11 cellular contexts compared by ENCODE assay signal in the genomic region with DNA sequence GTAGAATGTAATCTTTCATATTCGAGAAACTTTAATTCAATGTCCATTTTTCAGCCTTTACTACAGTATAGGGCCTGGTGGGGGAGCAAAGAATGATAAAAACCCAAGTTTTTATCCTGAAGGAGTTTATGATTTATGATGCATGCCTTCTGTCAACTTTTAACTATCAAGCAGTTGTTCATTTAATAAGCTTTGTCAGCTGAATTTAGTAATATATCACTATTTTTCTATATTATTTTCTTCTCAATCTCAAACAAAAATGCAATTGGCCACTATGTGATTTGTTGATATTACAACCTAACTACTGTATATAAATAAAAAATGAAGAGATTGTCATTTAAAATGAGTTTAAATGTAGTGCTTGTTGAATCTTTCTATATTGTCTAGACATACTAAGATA. TPM values are rescaled to one million over a fixed set of nuclear protein-coding genes. Genes with fewer than 3 reads are reported as not detected.
A peak's percentile ranks its signal among the peaks of the same experiment; 100 is the strongest.
DNase-seq lines count a peak whose midpoint lies in the region; ATAC-seq and TF ChIP-seq lines count a peak whose summit lies in the region.
"Had no signal": no experiment of that assay in that cellular context is flagged by ENCODE, and none has a peak within 500 bp of the region (broad histone marks: within the 10 kb centered on the region; RNA-seq: fewer than 3 reads in every experiment).

No MANE protein-coding gene starts in this region.

- H3K9me3 ChIP-seq in breast epithelium (no peaks in the 10 kb centered on the region), OCI-LY7 (ENCODE audit: low read length) (no peaks in the 10 kb centered on the region)
- H3K9me3 ChIP-seq: stomach had no signal

- peaks cover 48% of the 10 kb centered on the region for H3K36me3 Mint-ChIP-seq in MCF 10A (ENCODE audit: insufficient read depth, unreplicated experiment)
- peaks cover 31% of the 10 kb centered on the region for H3K36me3 Mint-ChIP-seq in dendritic cell treated with granulocyte-macrophage colony-stimulating factor and Interleukin-4, amounts not matched to agents 40 ng/mL and 50 ng/mL, for 4 days (ENCODE audit: low read depth)
- peaks cover 77% of the 10 kb centered on the region for H3K36me3 Mint-ChIP-seq in stimulated activated effector memory CD8-positive, alpha-beta T cell treated with anti-CD3 and anti-CD28 coated beads, Interleukin-12 subunit alpha, Interleukin-12 subunit beta, amount 100 ng/mL, for 72 hours

- H4K20me1 ChIP-seq in OCI-LY7 (ENCODE audit: insufficient read depth, low read length): peaks cover 18% of the 10 kb centered on the region

- H3K27ac ChIP-seq in breast epithelium (no peak overlapping the region), OCI-LY7 (ENCODE audit: low read depth, low read length, poor library complexity, severe bottlenecking) (peak overlapping the region; percentile 76)
- H3K27ac ChIP-seq: cardiac muscle cell, stomach had no signal

- TF ChIP-seq CTCF in MCF 10A (IDR thresholded peaks at IDR 0.05; ENCODE audit: unreplicated experiment) (no peak), breast epithelium (IDR thresholded peaks at IDR 0.05) (no peak), OCI-LY7 (conservative IDR thresholded peaks at IDR 0.05; ENCODE audit: low read length) (no peak)

- no peaks in the 10 kb centered on the region for H3K27me3 ChIP-seq in breast epithelium
- H3K27me3 ChIP-seq: cardiac muscle cell, stomach had no signal

- intact Hi-C loops in MCF 10A (cut with micrococcal nuclease): loop anchor here (5.0 kb wide), 1 partner anchor 97 kb away; no protein-coding TSS in a partner anchor
- intact Hi-C loops in breast epithelium (cut with DNase I; ENCODE audit: low total_unique reads): no loop called here
- intact Hi-C loops in OCI-LY7 (cut with micrococcal nuclease; ENCODE audit: unreplicated experiment): loop anchor here (5.0 to 10.0 kb wide), 3 partner anchors 183 to 1759 kb away; partner anchors contain the start of genes SP4 and TRA2A
- intact Hi-C loops in dendritic cell treated with granulocyte-macrophage colony-stimulating factor and Interleukin-4, amounts not matched to agents 40 ng/mL and 50 ng/mL, for 4 days (cut with micrococcal nuclease): loop anchor here (5.0 to 10.0 kb wide), 5 partner anchors 63 to 413 kb away; partner anchors contain the start of genes CCDC126, GPNMB, HYCC1 and IGF2BP3

- H3K36me3 ChIP-seq in breast epithelium (no peaks in the 10 kb centered on the region), OCI-LY7 (ENCODE audit: insufficient read depth, low read length) (peaks cover 61% of the 10 kb centered on the region)

- no peak overlapping the region for H3K4me3 ChIP-seq in breast epithelium
- peak overlapping the region; percentile 84 for H3K4me3 ChIP-seq in OCI-LY7 (ENCODE audit: low read depth, low read length, poor library complexity, severe bottlenecking)
- H3K4me3 ChIP-seq: cardiac muscle cell, stomach had no signal

- BruUV-seq in MCF 10A (replicated peaks; lab: Mats Ljungman, UMichigan) (no TSS peak), OCI-LY7 (replicated peaks; lab: Mats Ljungman, UMichigan) (no TSS peak)

- TF ChIP-seq POLR2A in breast epithelium (IDR thresholded peaks at IDR 0.05): no peak

- H2AFZ ChIP-seq in OCI-LY7 (ENCODE audit: low read length): no peak overlapping the region

- H3K4me1 ChIP-seq in breast epithelium: peaks cover 0 to 12% of the 10 kb centered on the region in 2 donors
- H3K4me1 ChIP-seq in OCI-LY7 (ENCODE audit: insufficient read depth, low read length, poor library complexity, severe bottlenecking): peaks cover 22% of the 10 kb centered on the region

- no peak for ATAC-seq in stimulated activated effector memory CD8-positive, alpha-beta T cell treated with anti-CD3 and anti-CD28 coated beads, Interleukin-12 subunit alpha, Interleukin-12 subunit beta, amount 100 ng/mL, for 72 hours
- ATAC-seq in HG03039 (IDR thresholded peaks at IDR 0.05; ENCODE audit: unreplicated experiment): no peak

- H3K27ac Mint-ChIP-seq in MCF 10A (ENCODE audit: low read depth, unreplicated experiment): no peak overlapping the region
- peak overlapping the region; percentile 91 for H3K27ac Mint-ChIP-seq in dendritic cell treated with granulocyte-macrophage colony-stimulating factor and Interleukin-4, amounts not matched to agents 40 ng/mL and 50 ng/mL, for 4 days
- no peak overlapping the region for H3K27ac Mint-ChIP-seq in stimulated activated effector memory CD8-positive, alpha-beta T cell treated with anti-CD3 and anti-CD28 coated beads, Interleukin-12 subunit alpha, Interleukin-12 subunit beta, amount 100 ng/mL, for 72 hours

- H3K4me1 Mint-ChIP-seq in MCF 10A (ENCODE audit: insufficient read depth, unreplicated experiment): peaks cover 17% of the 10 kb centered on the region
- peaks cover 21% of the 10 kb centered on the region for H3K4me1 Mint-ChIP-seq in dendritic cell treated with granulocyte-macrophage colony-stimulating factor and Interleukin-4, amounts not matched to agents 40 ng/mL and 50 ng/mL, for 4 days (ENCODE audit: low read depth)
- H3K4me1 Mint-ChIP-seq in stimulated activated effector memory CD8-positive, alpha-beta T cell treated with anti-CD3 and anti-CD28 coated beads, Interleukin-12 subunit alpha, Interleukin-12 subunit beta, amount 100 ng/mL, for 72 hours: peaks cover 22% of the 10 kb centered on the region

- CTCF ChIA-PET in MCF 10A (lab: Yijun Ruan, JAX) (interaction anchor here (0.6 to 5.2 kb wide), 26 partner anchors 14 to 359 kb away, joined by 3 to 38 read pairs (median 4); partner anchors contain the start of gene KLHL7), OCI-LY7 (lab: Charles Lee; ENCODE audit: unreplicated experiment) (no interaction called here)

- H3K27me3 Mint-ChIP-seq in MCF 10A (ENCODE audit: insufficient read depth, unreplicated experiment): no peaks in the 10 kb centered on the region
- no peaks in the 10 kb centered on the region for H3K27me3 Mint-ChIP-seq in dendritic cell treated with granulocyte-macrophage colony-stimulating factor and Interleukin-4, amounts not matched to agents 40 ng/mL and 50 ng/mL, for 4 days

- H3K4me3 Mint-ChIP-seq in MCF 10A (ENCODE audit: unreplicated experiment): peak overlapping the region; percentile 90
- H3K4me3 Mint-ChIP-seq in dendritic cell treated with granulocyte-macrophage colony-stimulating factor and Interleukin-4, amounts not matched to agents 40 ng/mL and 50 ng/mL, for 4 days: no peak overlapping the region
- peak overlapping the region; percentile 91 for H3K4me3 Mint-ChIP-seq in stimulated activated effector memory CD8-positive, alpha-beta T cell treated with anti-CD3 and anti-CD28 coated beads, Interleukin-12 subunit alpha, Interleukin-12 subunit beta, amount 100 ng/mL, for 72 hours

- peak overlapping the region; percentile 95 for H3K4me2 ChIP-seq in OCI-LY7 (ENCODE audit: low read length)

- no peak for DNase-seq in MCF 10A (ENCODE audit: unreplicated experiment)
- DNase-seq in breast epithelium (ENCODE audit: low spot score in 2 of 2): no peak
- DNase-seq in OCI-LY7 (ENCODE audit: low spot score): no peak
- DNase-seq in stimulated activated effector memory CD8-positive, alpha-beta T cell treated with anti-CD3 and anti-CD28 coated beads, Interleukin-12 subunit alpha, Interleukin-12 subunit beta, amount 100 ng/mL, for 72 hours (ENCODE audit: low spot score in 2 of 2): no peak
- no peak for DNase-seq in DMS 273 treated with DMSO at 0.1 percent for 48 hours (lab: John Stamatoyannopoulos, UW)
- DNase-seq in NCI-H2196 (lab: John Stamatoyannopoulos, UW; ENCODE audit: unreplicated experiment): no peak
- DNase-seq: stimulated activated CD4-positive, alpha-beta T cell treated with anti-CD3 and anti-CD28 coated beads, Interleukin-4, amount 100 ng/mL, for 4 hours; stomach had no signal

- peaks cover 80% of the 10 kb centered on the region for H3K79me2 ChIP-seq in OCI-LY7 (ENCODE audit: insufficient read depth, low read depth, low read length)

- no peaks in the 10 kb centered on the region for H3K9me2 ChIP-seq in OCI-LY7 (ENCODE audit: insufficient read depth, low read length)

- H3K9me3 Mint-ChIP-seq in MCF 10A (ENCODE audit: unreplicated experiment): no peaks in the 10 kb centered on the region
- H3K9me3 Mint-ChIP-seq in dendritic cell treated with granulocyte-macrophage colony-stimulating factor and Interleukin-4, amounts not matched to agents 40 ng/mL and 50 ng/mL, for 4 days: no peaks in the 10 kb centered on the region
- no peaks in the 10 kb centered on the region for H3K9me3 Mint-ChIP-seq in stimulated activated effector memory CD8-positive, alpha-beta T cell treated with anti-CD3 and anti-CD28 coated beads, Interleukin-12 subunit alpha, Interleukin-12 subunit beta, amount 100 ng/mL, for 72 hours

- POLR2A ChIA-PET in MCF 10A (lab: Yijun Ruan, JAX): interaction anchor here (0.7 to 6.6 kb wide), 9 partner anchors 11 to 347 kb away, joined by 3 to 99 read pairs (median 4); partner anchors contain the start of gene KLHL7
- POLR2A ChIA-PET in OCI-LY7 (lab: Charles Lee): interaction anchor here (0.6 to 1.5 kb wide), 4 partner anchors 20 to 276 kb away, joined by 3 to 5 read pairs (median 3); partner anchors contain the start of gene KLHL7

RNA-seq across cellular contexts. Expression of gene NUP42, which starts 2.4 kb away (rescaled TPM):
- total RNA-seq in MCF 10A (2022): 41.3 and 42.0 TPM in 2 replicates
- total RNA-seq in breast epithelium: 10 to 100 TPM; 29.4 to 46.4 (median 34.1) TPM
- 103 and 119 TPM in 2 replicates for total RNA-seq in OCI-LY7 (2014; rRNA removed; shearing (Covaris generic))
- total RNA-seq in OCI-LY7 (2022): 67.2 and 73.4 TPM in 2 replicates
